8 cellular contexts compared by ENCODE assay signal in the genomic region with DNA sequence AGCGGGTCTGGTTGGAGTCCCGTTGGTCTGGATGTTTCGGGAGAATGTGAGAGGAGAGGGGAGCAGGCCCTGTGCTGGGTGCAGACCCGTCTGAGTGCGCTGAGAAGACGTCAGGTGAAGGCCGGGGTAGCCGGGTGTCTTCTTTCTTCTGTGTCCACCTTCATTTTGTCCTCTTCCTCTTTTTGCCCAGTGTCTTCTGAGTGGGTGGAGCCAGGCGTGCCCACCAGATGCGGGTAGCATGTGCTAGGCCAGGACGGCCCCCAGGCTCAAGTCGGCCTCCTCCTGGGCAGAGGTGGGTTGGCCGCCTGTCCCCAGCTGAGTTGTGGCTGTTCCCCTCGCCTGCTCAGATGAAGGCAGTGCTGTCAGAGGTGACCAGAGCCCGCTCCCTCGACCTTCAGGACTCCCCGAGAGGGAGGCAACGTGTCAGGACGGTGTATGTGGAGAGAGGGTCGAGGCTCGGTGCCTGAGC. TPM values are rescaled to one million over a fixed set of nuclear protein-coding genes. Genes with fewer than 3 reads are reported as not detected.
DNase-seq lines count a peak whose midpoint lies in the region; ATAC-seq and TF ChIP-seq lines count a peak whose summit lies in the region.

No MANE protein-coding gene starts in this region.

- peaks cover 13% of the 10 kb centered on the region for H3K27me3 Mint-ChIP-seq in CD4-positive, alpha-beta T cell

- 71% methylated on average over 20 of the region's 21 CpGs for WGBS in esophagus muscularis mucosa

- H3K36me3 Mint-ChIP-seq in CD4-positive, alpha-beta T cell (ENCODE audit: low read depth): no peaks in the 10 kb centered on the region

- peaks cover 7% of the 10 kb centered on the region for H3K4me1 Mint-ChIP-seq in CD4-positive, alpha-beta T cell (ENCODE audit: low read depth)

- ATAC-seq in CD4-positive, alpha-beta T cell (ENCODE audit: poor library complexity): no peak
- ATAC-seq in GM18868 (IDR thresholded peaks at IDR 0.05; ENCODE audit: unreplicated experiment): no peak
- no peak for ATAC-seq in GM19023 (IDR thresholded peaks at IDR 0.05; ENCODE audit: unreplicated experiment)

- H3K27ac ChIP-seq in CD4-positive, alpha-beta T cell (ENCODE audit: low read depth, low read length): no peak overlapping the region
- H3K27ac ChIP-seq in Peyer's patch (peak overlapping the region; percentile 46 to 99 (median 94)), esophagus muscularis mucosa (replicated peaks in 1 of 4) (peak overlapping the region; percentile 87 to 94 (median 92)), rectal smooth muscle tissue (ENCODE audit: low read depth, low read length) (peak overlapping the region; percentile 32)

- in situ Hi-C loops in GM13976 (cut with MboI; ENCODE audit: low sequenced_read_pairs, unreplicated experiment): no loop called here

- DNase-seq in CD4-positive, alpha-beta T cell: no peak
- DNase-seq in Peyer's patch: no peak
- DNase-seq in esophagus muscularis mucosa (ENCODE audit: extremely low spot score): no peak
- no peak for DNase-seq in GM13976 (ENCODE audit: low spot score)
- DNase-seq in activated effector memory CD4-positive, alpha-beta T cell treated with Interleukin-2 at 50 U/mL for 16 hours: no peak

- POLR2A ChIA-PET in CD4-positive, alpha-beta T cell (lab: Charles Lee): interaction anchor here (0.6 kb wide), 1 partner anchor 393 kb away, joined by 3 read pairs; no protein-coding TSS in a partner anchor

- H3K4me3 ChIP-seq in Peyer's patch (peak overlapping the region in 2 of 4 donors; percentile 26 to 34), esophagus muscularis mucosa (peak overlapping the region in 2 of 4 donors; percentile 83 to 91), rectal smooth muscle tissue (ENCODE audit: low read length) (no peak overlapping the region)

- peak overlapping the region; percentile 83 for H3K4me3 Mint-ChIP-seq in CD4-positive, alpha-beta T cell

- CTCF ChIA-PET in CD4-positive, alpha-beta T cell (lab: Charles Lee): no interaction called here

- peaks cover 5% of the 10 kb centered on the region for H3K27me3 ChIP-seq in CD4-positive, alpha-beta T cell (ENCODE audit: control insufficient read depth, insufficient read depth, low read length)
- H3K27me3 ChIP-seq in Peyer's patch (no peaks in the 10 kb centered on the region), esophagus muscularis mucosa (peaks cover 0 to 7% (median 0%) of the 10 kb centered on the region in 4 donors), rectal smooth muscle tissue (ENCODE audit: control insufficient read depth, insufficient read depth, low read length) (no peaks in the 10 kb centered on the region)

- H3K27ac Mint-ChIP-seq in CD4-positive, alpha-beta T cell: peak overlapping the region; percentile 54

- intact Hi-C loops in CD4-positive, alpha-beta T cell (cut with DNase I, micrococcal nuclease): no loop called here
- intact Hi-C loops in esophagus muscularis mucosa (cut with DNase I): no loop called here

- TF ChIP-seq EP300 in esophagus muscularis mucosa (IDR thresholded peaks at IDR 0.05): no peak

- H3K9ac ChIP-seq in rectal smooth muscle tissue (ENCODE audit: low read length): no peak overlapping the region

- H3K9me3 ChIP-seq in CD4-positive, alpha-beta T cell (ENCODE audit: control insufficient read depth, low read length): no peaks in the 10 kb centered on the region
- H3K9me3 ChIP-seq in Peyer's patch (no peaks in the 10 kb centered on the region), esophagus muscularis mucosa (no peaks in the 10 kb centered on the region)

- H3K36me3 ChIP-seq in Peyer's patch (peaks cover 0 to 24% (median 0%) of the 10 kb centered on the region in 3 donors), esophagus muscularis mucosa (peaks cover 5 to 37% (median 28%) of the 10 kb centered on the region in 4 donors), rectal smooth muscle tissue (ENCODE audit: control insufficient read depth, insufficient read depth, low read length) (peaks cover 3% of the 10 kb centered on the region)

- no peaks in the 10 kb centered on the region for H3K9me3 Mint-ChIP-seq in CD4-positive, alpha-beta T cell

- no peak for TF ChIP-seq POLR2A in Peyer's patch (IDR thresholded peaks at IDR 0.05)
- no peak for TF ChIP-seq POLR2A in esophagus muscularis mucosa (IDR thresholded peaks at IDR 0.05; ENCODE audit: low read depth)

- TF ChIP-seq CTCF in CD4-positive, alpha-beta T cell (IDR thresholded peaks at IDR 0.05): no peak
- TF ChIP-seq CTCF in Peyer's patch (IDR thresholded peaks at IDR 0.05) (no peak), esophagus muscularis mucosa (IDR thresholded peaks at IDR 0.05) (no peak), GM13976 (IDR thresholded peaks at IDR 0.05; ENCODE audit: borderline replicate concordance, control extremely low read depth, extremely low read depth, insufficient read depth, missing control alignments) (no peak)

- H3K4me1 ChIP-seq in Peyer's patch (peaks cover 9 to 65% (median 16%) of the 10 kb centered on the region in 4 donors), esophagus muscularis mucosa (peaks cover 69 to 84% (median 81%) of the 10 kb centered on the region in 4 donors), rectal smooth muscle tissue (ENCODE audit: control insufficient read depth, insufficient read depth, low read length) (peaks cover 10% of the 10 kb centered on the region)

RNA-seq across cellular contexts. Expression of gene METRNL, which starts 3.5 kb away (rescaled TPM):
- 10 to 100 TPM; 24.5 to 26.9 TPM for total RNA-seq in CD4-positive, alpha-beta T cell
- total RNA-seq in Peyer's patch (100 to 1,000 TPM in 3 of 4 donors, 10 to 100 TPM in 1; 73.4 to 170 (median 117) TPM), esophagus muscularis mucosa (100 to 1,000 TPM in 1 of 4 donors, 10 to 100 TPM in 3; 36.5 to 124 (median 61.5) TPM)
